In the genomic region with DNA sequence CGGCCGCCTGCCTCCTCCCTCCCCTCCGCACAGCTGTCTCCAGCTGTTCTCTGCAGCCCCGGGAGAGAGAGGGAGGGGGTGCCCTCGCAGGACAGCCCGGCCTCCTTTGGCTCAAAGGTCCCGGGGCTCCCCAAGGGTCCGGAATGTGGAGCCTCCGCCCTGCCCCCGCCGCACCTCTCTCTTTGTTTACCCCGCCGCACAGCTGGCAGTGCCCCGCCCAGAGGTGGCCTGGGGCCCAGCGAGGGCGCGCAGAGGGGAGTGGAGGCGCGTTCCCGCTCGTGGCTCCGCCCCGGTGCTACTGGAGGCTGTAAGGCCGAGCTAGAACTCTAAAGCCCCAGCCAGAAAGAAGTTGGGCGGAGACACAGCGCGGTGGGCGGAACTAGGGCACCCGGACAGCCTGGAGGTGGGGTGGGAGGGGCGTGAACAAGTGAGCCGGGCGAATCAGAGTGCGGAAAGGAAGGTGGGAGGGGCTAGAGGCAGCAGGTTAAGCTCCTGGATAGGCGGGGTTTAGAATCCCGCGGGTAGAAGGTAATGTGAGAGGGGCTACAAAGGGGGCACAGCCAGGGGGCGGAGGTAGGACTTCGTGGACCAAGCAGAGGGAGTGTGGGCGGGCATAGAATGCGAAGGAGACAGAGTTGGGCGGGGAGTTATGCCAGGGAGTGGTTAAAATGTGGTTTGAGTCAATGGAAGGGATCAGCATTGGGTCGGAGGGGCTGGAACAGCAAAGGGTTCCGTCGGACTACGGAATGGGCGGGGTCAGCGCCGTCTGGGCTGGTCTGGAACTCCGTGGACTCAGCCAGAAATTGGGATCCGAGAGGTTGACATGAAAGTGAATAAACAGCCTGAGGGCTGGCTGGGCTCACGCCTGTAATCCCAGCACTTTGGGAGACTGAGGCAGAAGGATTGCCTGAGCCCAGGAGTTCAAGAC, we compare ENCODE assay signal across 8 cellular contexts. TPM values are rescaled to one million over a fixed set of nuclear protein-coding genes. Genes with fewer than 3 reads are reported as not detected.
A peak's percentile ranks its signal among the peaks of the same experiment; 100 is the strongest.
DNase-seq lines count a peak whose midpoint lies in the region.

No MANE protein-coding gene starts in this region.

- peak; percentile 93 for DNase-seq in ELR (ENCODE audit: low read depth)
- peak; percentile 97 for DNase-seq in HCEC 1CT
- peak; percentile 99 for DNase-seq in MV-4-11 (lab: John Stamatoyannopoulos, UW)
- peak; percentile 91 for DNase-seq in SK-N-DZ (ENCODE audit: low spot score)
- peak; percentile 100 for DNase-seq in activated naive CD4-positive, alpha-beta T cell treated with anti-CD3 and anti-CD28 coated beads, Interleukin-2, amount 10 ng/mL, durations not matched to agents 7 days and 5 days
- DNase-seq in germinal center (ENCODE audit: low spot score): peak; percentile 95
- peak; percentile 86 for DNase-seq in occipital lobe (lab: John Stamatoyannopoulos, UW)
- peak; percentile 82 for DNase-seq in superior temporal gyrus (ENCODE audit: extremely low spot score)

- peaks cover 90% of the 10 kb centered on the region for H3K4me1 Mint-ChIP-seq in activated naive CD4-positive, alpha-beta T cell treated with anti-CD3 and anti-CD28 coated beads, Interleukin-2, amount 10 ng/mL, durations not matched to agents 7 days and 5 days

- peak overlapping the region; percentile 90 for H3K27ac Mint-ChIP-seq in activated naive CD4-positive, alpha-beta T cell treated with anti-CD3 and anti-CD28 coated beads, Interleukin-2, amount 10 ng/mL, durations not matched to agents 7 days and 5 days

- H3K4me3 Mint-ChIP-seq in activated naive CD4-positive, alpha-beta T cell treated with anti-CD3 and anti-CD28 coated beads, Interleukin-2, amount 10 ng/mL, durations not matched to agents 7 days and 5 days: peak overlapping the region; percentile 85

- H3K27me3 Mint-ChIP-seq in activated naive CD4-positive, alpha-beta T cell treated with anti-CD3 and anti-CD28 coated beads, Interleukin-2, amount 10 ng/mL, durations not matched to agents 7 days and 5 days: peaks cover 52% of the 10 kb centered on the region

- H3K36me3 Mint-ChIP-seq in activated naive CD4-positive, alpha-beta T cell treated with anti-CD3 and anti-CD28 coated beads, Interleukin-2, amount 10 ng/mL, durations not matched to agents 7 days and 5 days: peaks cover 4% of the 10 kb centered on the region

- CTCF ChIA-PET in activated naive CD4-positive, alpha-beta T cell treated with anti-CD3 and anti-CD28 coated beads, Interleukin-2, amount 10 ng/mL, durations not matched to agents 7 days and 5 days (lab: Charles Lee): interaction anchor here (0.6 to 6.1 kb wide), 16 partner anchors 9 to 464 kb away, joined by 3 to 72 read pairs (median 5); partner anchors contain the start of genes BLVRB and EGLN2

- no peaks in the 10 kb centered on the region for H3K9me3 Mint-ChIP-seq in activated naive CD4-positive, alpha-beta T cell treated with anti-CD3 and anti-CD28 coated beads, Interleukin-2, amount 10 ng/mL, durations not matched to agents 7 days and 5 days

RNA-seq across cellular contexts. Expression of gene LTBP4, which starts 2.8 kb away (rescaled TPM):
- 29.0 and 34.3 TPM in 2 replicates for polyA plus RNA-seq in SK-N-DZ (2014; cell fraction: cytosol; rRNA removed)
- polyA plus RNA-seq in SK-N-DZ (2014; cell fraction: nucleus; rRNA removed): 273 and 335 TPM in 2 replicates
- 18.9 TPM for total RNA-seq in occipital lobe

RNA-seq across cellular contexts. Expression of gene SHKBP1, which starts 27.3 kb away (rescaled TPM):
- polyA plus RNA-seq in SK-N-DZ (2014; cell fraction: cytosol; rRNA removed): 58.1 and 70.1 TPM in 2 replicates
- polyA plus RNA-seq in SK-N-DZ (2014; cell fraction: nucleus; rRNA removed): 75.2 and 81.7 TPM in 2 replicates
- total RNA-seq in occipital lobe: 4.1 TPM

Comparison
In these comparisons a context has a peak if more than half of its experiments do, and no peak if none do; other contexts are left out.
1. Peak in every context shown above with its lines: DNase-seq.